9 cellular contexts compared by ENCODE assay signal in genomic region chr6:42880240-42880817, GRCh38. TPM values are rescaled to one million over a fixed set of nuclear protein-coding genes. Genes with fewer than 3 reads are reported as not detected.
DNase-seq lines count a peak whose midpoint lies in the region; ATAC-seq and TF ChIP-seq lines count a peak whose summit lies in the region.
"Not testable (repeated sequence)": the region's sequence is repeated elsewhere in the genome, so short reads cannot be mapped to it uniquely, and the experiment has no call there.
"Had no signal": no experiment of that assay in that cellular context is flagged by ENCODE, and none has a peak within 500 bp of the region (broad histone marks: within the 10 kb centered on the region; RNA-seq: fewer than 3 reads in every experiment).

No MANE protein-coding gene starts in this region.

- H3K27me3 ChIP-seq in AG04450 (ENCODE audit: control insufficient read depth, insufficient read depth, low read length); SK-N-SH (ENCODE audit: insufficient read depth); iPS-15b (ENCODE audit: control insufficient read depth, insufficient read depth, low read length): not testable (repeated sequence)

- TF ChIP-seq RAD21 in SK-N-SH (IDR thresholded peaks at IDR 0.05; ENCODE audit: low read length), result not testable (repeated sequence)

- H2AFZ ChIP-seq in SK-N-SH (ENCODE audit: low read depth), result peak overlapping the region; percentile 89; the same call in 1 of the 2 replicates

- peak overlapping the region; percentile 81 for H3K4me2 ChIP-seq in SK-N-SH

- peaks cover 11% of the 10 kb centered on the region for H3F3A ChIP-seq in SK-N-SH (replicated peaks; ENCODE audit: insufficient read depth)

- not testable (repeated sequence) for H3K9me3 ChIP-seq in AG04450 (ENCODE audit: control insufficient read depth, insufficient read depth, low read length); HEK293 (ENCODE audit: control insufficient read depth, insufficient read depth, low read depth, low read length); SK-N-SH; iPS-15b (ENCODE audit: control insufficient read depth, insufficient read depth, low read length)

- peaks cover 31% of the 10 kb centered on the region for H3K36me3 Mint-ChIP-seq in activated naive CD8-positive, alpha-beta T cell treated with anti-CD3 and anti-CD28 coated beads for 36 hours
- H3K36me3 Mint-ChIP-seq in effector memory CD8-positive, alpha-beta T cell (ENCODE audit: insufficient read depth), result peaks cover 60% of the 10 kb centered on the region
- peaks cover 17% of the 10 kb centered on the region for H3K36me3 Mint-ChIP-seq in natural killer cell
- peaks cover 66% of the 10 kb centered on the region for H3K36me3 Mint-ChIP-seq in stimulated activated effector memory CD8-positive, alpha-beta T cell treated with anti-CD3 and anti-CD28 coated beads, Interleukin-12 subunit alpha, Interleukin-12 subunit beta, amount 100 ng/mL, for 72 hours

- H3K4me1 Mint-ChIP-seq in activated naive CD8-positive, alpha-beta T cell treated with anti-CD3 and anti-CD28 coated beads for 36 hours, result peaks cover 22% of the 10 kb centered on the region
- peaks cover 14 to 21% of the 10 kb centered on the region in 2 donors for H3K4me1 Mint-ChIP-seq in effector memory CD8-positive, alpha-beta T cell (ENCODE audit: low read depth in 2 of 2)
- peaks cover 26 to 31% of the 10 kb centered on the region in 2 donors for H3K4me1 Mint-ChIP-seq in natural killer cell
- H3K4me1 Mint-ChIP-seq in stimulated activated effector memory CD8-positive, alpha-beta T cell treated with anti-CD3 and anti-CD28 coated beads, Interleukin-12 subunit alpha, Interleukin-12 subunit beta, amount 100 ng/mL, for 72 hours, result peaks cover 12% of the 10 kb centered on the region

- intact Hi-C loops in natural killer cell (cut with micrococcal nuclease), result not testable (repeated sequence)

- H3K4me3 ChIP-seq in AG04450 (ENCODE audit: low read depth, low read length) (peak overlapping the region; percentile 91), HEK293 (ENCODE audit: low read depth, low read length) (peak overlapping the region; percentile 95), SK-N-SH (ENCODE audit: low read depth in 2 of 2, low read length in 1 of 2) (peak overlapping the region; percentile 74 to 87), iPS-15b (ENCODE audit: low read depth, low read length) (peak overlapping the region; percentile 98)

- POLR2A ChIA-PET in AG04450 (lab: Yijun Ruan, JAX), result interaction anchor here (0.8 to 3.3 kb wide), 7 partner anchors 11 to 188 kb away, joined by 3 to 21 read pairs (median 8); partner anchors contain the start of genes CNPY3 and TBCC
- POLR2A ChIA-PET in HEK293 (lab: Yijun Ruan, JAX), result interaction anchor here (0.5 to 5.8 kb wide), 26 partner anchors 11 to 1093 kb away, joined by 3 to 87 read pairs (median 4); partner anchors contain the start of genes BICRAL, BYSL, CNPY3 and CUL7
- POLR2A ChIA-PET in SK-N-SH (lab: Yijun Ruan, JAX), result interaction anchor here (1.1 to 2.7 kb wide), 6 partner anchors 10 to 316 kb away, joined by 4 to 18 read pairs (median 7); partner anchors contain the start of genes BICRAL, TBCC and UBR2

- H3K9ac ChIP-seq in SK-N-SH (peak overlapping the region; percentile 93), iPS-15b (ENCODE audit: low read depth, low read length) (peak overlapping the region; percentile 99)

- CTCF ChIA-PET in AG04450 (lab: Charles Lee), result interaction anchor here (1.2 to 7.2 kb wide), 3 partner anchors 21 to 218 kb away, joined by 3 to 75 read pairs (median 3); no protein-coding TSS in a partner anchor
- CTCF ChIA-PET in HEK293 (lab: Yijun Ruan, JAX), result interaction anchor here (0.6 to 6.2 kb wide), 5 partner anchors 21 to 1105 kb away, joined by 3 to 79 read pairs (median 5); no protein-coding TSS in a partner anchor
- CTCF ChIA-PET in SK-N-SH (lab: Yijun Ruan, JAX), result interaction anchor here (0.6 to 4.9 kb wide), 6 partner anchors 9 to 217 kb away, joined by 3 to 68 read pairs (median 3); no protein-coding TSS in a partner anchor

- H3K4me3 Mint-ChIP-seq in activated naive CD8-positive, alpha-beta T cell treated with anti-CD3 and anti-CD28 coated beads for 36 hours, result peak overlapping the region; percentile 100
- H3K4me3 Mint-ChIP-seq in effector memory CD8-positive, alpha-beta T cell, result peak overlapping the region; percentile 94 to 97
- H3K4me3 Mint-ChIP-seq in natural killer cell, result peak overlapping the region; percentile 98
- peak overlapping the region; percentile 87 for H3K4me3 Mint-ChIP-seq in stimulated activated effector memory CD8-positive, alpha-beta T cell treated with anti-CD3 and anti-CD28 coated beads, Interleukin-12 subunit alpha, Interleukin-12 subunit beta, amount 100 ng/mL, for 72 hours

- not testable (repeated sequence) for TF ChIP-seq EP300 in SK-N-SH (IDR thresholded peaks at IDR 0.05; ENCODE audit: borderline replicate concordance in 1 of 2, low read depth in 1 of 2, low read length in 1 of 2)

- not testable (repeated sequence) for H3K9me2 ChIP-seq in SK-N-SH

- H4K20me1 ChIP-seq in SK-N-SH (ENCODE audit: insufficient read depth), result not testable (repeated sequence)

- H3K27me3 Mint-ChIP-seq in activated naive CD8-positive, alpha-beta T cell treated with anti-CD3 and anti-CD28 coated beads for 36 hours; effector memory CD8-positive, alpha-beta T cell; natural killer cell (ENCODE audit: low read depth in 2 of 2): not testable (repeated sequence)

- not testable (repeated sequence) for H3K4me1 ChIP-seq in HEK293 (ENCODE audit: control insufficient read depth, insufficient read depth, low read length); SK-N-SH (ENCODE audit: control insufficient read depth in 1 of 2, insufficient read depth in 2 of 2, low read depth in 1 of 2, low read length in 1 of 2); iPS-15b (ENCODE audit: control insufficient read depth, insufficient read depth, low read length)

- DNase-seq in AG04450 (ENCODE audit: low read depth, low spot score); SK-N-SH; activated naive CD8-positive, alpha-beta T cell treated with anti-CD3 and anti-CD28 coated beads for 36 hours; effector memory CD8-positive, alpha-beta T cell; natural killer cell; stimulated activated effector memory CD8-positive, alpha-beta T cell treated with anti-CD3 and anti-CD28 coated beads, Interleukin-12 subunit alpha, Interleukin-12 subunit beta, amount 100 ng/mL, for 72 hours (ENCODE audit: low spot score in 2 of 2): not testable (repeated sequence)

- H3K79me2 ChIP-seq in SK-N-SH (ENCODE audit: insufficient read depth), result peaks cover 47% of the 10 kb centered on the region

- peak overlapping the region; percentile 100 for H3K27ac Mint-ChIP-seq in activated naive CD8-positive, alpha-beta T cell treated with anti-CD3 and anti-CD28 coated beads for 36 hours
- H3K27ac Mint-ChIP-seq in effector memory CD8-positive, alpha-beta T cell, result peak overlapping the region; percentile 99
- peak overlapping the region; percentile 99 to 100 for H3K27ac Mint-ChIP-seq in natural killer cell
- peak overlapping the region; percentile 99 for H3K27ac Mint-ChIP-seq in stimulated activated effector memory CD8-positive, alpha-beta T cell treated with anti-CD3 and anti-CD28 coated beads, Interleukin-12 subunit alpha, Interleukin-12 subunit beta, amount 100 ng/mL, for 72 hours

- H3K36me3 ChIP-seq in HEK293 (ENCODE audit: control insufficient read depth in 2 of 2, insufficient read depth in 1 of 2, low read length in 2 of 2) (peaks cover 42 to 43% of the 10 kb centered on the region in 2 experiments), SK-N-SH (replicated peaks in 1 of 2; ENCODE audit: control insufficient read depth in 1 of 2, insufficient read depth in 2 of 2, low read length in 1 of 2) (peaks cover 24 to 44% of the 10 kb centered on the region in 2 experiments), iPS-15b (ENCODE audit: control insufficient read depth, insufficient read depth, low read length) (peaks cover 26% of the 10 kb centered on the region)

- ATAC-seq in effector memory CD8-positive, alpha-beta T cell (replicated peaks); natural killer cell; stimulated activated effector memory CD8-positive, alpha-beta T cell treated with anti-CD3 and anti-CD28 coated beads, Interleukin-12 subunit alpha, Interleukin-12 subunit beta, amount 100 ng/mL, for 72 hours: not testable (repeated sequence)

- TF ChIP-seq CTCF in AG04450 (IDR thresholded peaks at IDR 0.05; ENCODE audit: low read depth, low read length); HEK293 (tag by site-specific recombination; IDR thresholded peaks at IDR 0.05); SK-N-SH (IDR thresholded peaks at IDR 0.05); natural killer cell (IDR thresholded peaks at IDR 0.05): not testable (repeated sequence)

- WGBS in SK-N-SH (ENCODE audit: low lambda C conversion rate), result 4% methylated on average over 25 of the region's 25 CpGs

- H3K9me3 Mint-ChIP-seq in activated naive CD8-positive, alpha-beta T cell treated with anti-CD3 and anti-CD28 coated beads for 36 hours; effector memory CD8-positive, alpha-beta T cell; natural killer cell; stimulated activated effector memory CD8-positive, alpha-beta T cell treated with anti-CD3 and anti-CD28 coated beads, Interleukin-12 subunit alpha, Interleukin-12 subunit beta, amount 100 ng/mL, for 72 hours: not testable (repeated sequence)

- H3K27ac ChIP-seq in AG04450 (ENCODE audit: low read depth, low read length) (peak overlapping the region; percentile 95), HEK293 (ENCODE audit: extremely low read depth, low read depth, low read length) (peak overlapping the region; percentile 99), SK-N-SH (ENCODE audit: low read depth in 2 of 2, low read length in 1 of 2) (peak overlapping the region; percentile 89 to 94)

RNA-seq across cellular contexts. Expression of gene RPL7L1, which starts 0.9 kb away (rescaled TPM):
- polyA plus RNA-seq in AG04450 (2011; rRNA removed), result 45.0 and 48.5 TPM in 2 replicates
- 26.1 and 28.7 TPM in 2 replicates for polyA minus RNA-seq in AG04450 (2011; rRNA and poly(A)+ RNA removed)
- polyA plus RNA-seq in SK-N-SH (2012; rRNA removed), result 22.1 and 28.7 TPM in 2 replicates
- polyA plus RNA-seq in SK-N-SH (2012; cell fraction: cytosol; rRNA removed), result 42.5 and 49.2 TPM in 2 replicates
- 11.6 and 17.3 TPM in 2 replicates for polyA plus RNA-seq in SK-N-SH (2012; cell fraction: nucleus; rRNA removed)
- 100 to 1,000 TPM; 193 to 200 TPM for total RNA-seq in activated naive CD8-positive, alpha-beta T cell treated with anti-CD3 and anti-CD28 coated beads for 36 hours
- 10 to 100 TPM; 66.9 to 67.2 (median 66.9) TPM for total RNA-seq in natural killer cell

RNA-seq across cellular contexts. Expression of gene PTCRA, which starts 35.5 kb away (rescaled TPM):
- polyA plus RNA-seq in AG04450 (2011; rRNA removed) (not detected in 2 replicates), SK-N-SH (2012; rRNA removed) (not detected in 2 replicates)
- not detected in 2 replicates for polyA minus RNA-seq in AG04450 (2011; rRNA and poly(A)+ RNA removed)
- polyA plus RNA-seq in SK-N-SH (2012; cell fraction: cytosol; rRNA removed), result not detected in 2 replicates
- polyA plus RNA-seq in SK-N-SH (2012; cell fraction: nucleus; rRNA removed), result not detected in 2 replicates
- not detected for total RNA-seq in activated naive CD8-positive, alpha-beta T cell treated with anti-CD3 and anti-CD28 coated beads for 36 hours
- total RNA-seq in natural killer cell, result 1 to 10 TPM in 2 of 3 donors, not detected in 1; 3.7 to 4.7 TPM
- total RNA-seq: mesenteric fat pad had no signal

RNA-seq across cellular contexts. Expression of gene CNPY3, which starts 49.0 kb away (rescaled TPM):
- polyA plus RNA-seq in AG04450 (2011; rRNA removed) (38.4 and 39.2 TPM in 2 replicates), SK-N-SH (2012; rRNA removed) (59.2 and 77.5 TPM in 2 replicates)
- 26.7 and 31.5 TPM in 2 replicates for polyA minus RNA-seq in AG04450 (2011; rRNA and poly(A)+ RNA removed)
- 50.5 and 59.8 TPM in 2 replicates for polyA plus RNA-seq in SK-N-SH (2012; cell fraction: cytosol; rRNA removed)
- 53.7 and 63.5 TPM in 2 replicates for polyA plus RNA-seq in SK-N-SH (2012; cell fraction: nucleus; rRNA removed)
- 10 to 100 TPM; 53.6 to 55.7 TPM for total RNA-seq in activated naive CD8-positive, alpha-beta T cell treated with anti-CD3 and anti-CD28 coated beads for 36 hours
- 10 to 100 TPM; 52.4 to 71.2 (median 59.8) TPM for total RNA-seq in natural killer cell
